In the genomic region with DNA sequence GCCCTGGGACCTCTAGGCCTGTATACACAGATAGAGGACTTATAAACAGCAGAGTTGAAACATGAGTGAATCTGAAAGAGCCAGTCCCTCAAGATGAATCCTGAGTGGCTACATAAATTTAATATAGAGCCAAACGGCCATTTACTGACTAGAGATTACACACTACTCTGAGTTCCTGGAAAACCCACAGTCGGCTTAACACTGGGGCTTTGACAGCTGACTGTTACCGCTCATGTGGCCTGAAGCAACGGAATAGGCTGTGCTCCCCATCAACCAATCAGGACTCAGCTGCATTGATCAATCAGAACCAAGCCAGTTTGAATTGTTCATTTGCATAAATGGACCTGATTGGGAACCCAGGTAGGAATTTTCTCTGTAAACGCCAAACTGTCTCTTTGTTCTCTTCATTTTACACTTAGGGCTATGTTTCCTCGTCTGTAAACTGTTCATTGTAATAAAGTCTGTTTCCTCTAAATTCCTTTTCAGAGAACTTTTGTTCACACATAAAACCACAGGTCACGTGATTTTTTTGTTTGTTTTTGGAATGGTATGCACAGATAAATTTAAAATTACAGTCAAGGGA, we compare ENCODE assay signal across 1 cellular context.
TF ChIP-seq lines count a peak whose summit lies in the region.

No MANE protein-coding gene starts in this region.

TF ChIP-seq in K562, 482 proteins besides CTCF, POLR2A, EP300 and RAD21 (continued from another document and continues in another):
- TF ChIP-seq ETV6 (IDR thresholded peaks at IDR 0.05; ENCODE audit: borderline replicate concordance in 1 of 2, low read depth in 2 of 2, low read length in 1 of 2) (no peak), ETV6 (CRISPR knock-in tag; IDR thresholded peaks at IDR 0.05; ENCODE audit: borderline replicate concordance) (no peak), WHSC1 (IDR thresholded peaks at IDR 0.05; ENCODE audit: low read length) (no peak), RBM15 (IDR thresholded peaks at IDR 0.05; ENCODE audit: insufficient read depth, low read length) (no peak), HDAC6 (IDR thresholded peaks at IDR 0.05; ENCODE audit: low read depth, low read length) (no peak), GATAD2A (IDR thresholded peaks at IDR 0.05) (no peak), LEF1 (IDR thresholded peaks at IDR 0.05) (no peak), PML (IDR thresholded peaks at IDR 0.05; ENCODE audit: low read length) (peak; percentile 33; the same call in 1 of the 2 replicates), ZNF124 (CRISPR knock-in tag; IDR thresholded peaks at IDR 0.05) (no peak), ZNF146 (CRISPR knock-in tag; IDR thresholded peaks at IDR 0.05; ENCODE audit: unreplicated experiment) (no peak), U2AF1 (optimal IDR thresholded peaks at IDR 0.05; ENCODE audit: low read depth, low read length) (no peak), NONO (IDR thresholded peaks at IDR 0.05; ENCODE audit: low read depth in 2 of 2, low read length in 1 of 2) (no peak), PTTG1 (tag; IDR thresholded peaks at IDR 0.05; ENCODE audit: low read depth) (0 out of 2 replicates have a peak, but pooled peaks have one; percentile 52), CSDE1 (IDR thresholded peaks at IDR 0.05) (no peak), THAP12 (CRISPR knock-in tag; IDR thresholded peaks at IDR 0.05) (no peak), POLR2AphosphoS5 (IDR thresholded peaks at IDR 0.05; ENCODE audit: control insufficient read depth, insufficient read depth, low read depth, low read length) (peak; percentile 49; the same call in 1 of the 2 replicates), ZNF133 (CRISPR knock-in tag; IDR thresholded peaks at IDR 0.05) (no peak), ZC3H8 (IDR thresholded peaks at IDR 0.05) (no peak), HDAC2 (IDR thresholded peaks at IDR 0.05) (no peak), TSHZ1 (CRISPR knock-in tag; IDR thresholded peaks at IDR 0.05) (0 out of 2 replicates have a peak, but pooled peaks have one; percentile 1), PHF8 (IDR thresholded peaks at IDR 0.05; ENCODE audit: borderline replicate concordance, low read length) (no peak), ETV5 (CRISPR knock-in tag; IDR thresholded peaks at IDR 0.05; ENCODE audit: low read depth) (peak; percentile 27; the same call in 1 of the 2 replicates)
- TF ChIP-seq, protein P1, sequence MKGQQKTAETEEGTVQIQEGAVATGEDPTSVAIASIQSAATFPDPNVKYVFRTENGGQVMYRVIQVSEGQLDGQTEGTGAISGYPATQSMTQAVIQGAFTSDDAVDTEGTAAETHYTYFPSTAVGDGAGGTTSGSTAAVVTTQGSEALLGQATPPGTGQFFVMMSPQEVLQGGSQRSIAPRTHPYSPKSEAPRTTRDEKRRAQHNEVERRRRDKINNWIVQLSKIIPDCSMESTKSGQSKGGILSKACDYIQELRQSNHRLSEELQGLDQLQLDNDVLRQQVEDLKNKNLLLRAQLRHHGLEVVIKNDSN (CRISPR knock-in tag; IDR thresholded peaks at IDR 0.05), result peak; percentile 73; the same call in 1 of the 2 replicates
- TF ChIP-seq, protein P2, sequence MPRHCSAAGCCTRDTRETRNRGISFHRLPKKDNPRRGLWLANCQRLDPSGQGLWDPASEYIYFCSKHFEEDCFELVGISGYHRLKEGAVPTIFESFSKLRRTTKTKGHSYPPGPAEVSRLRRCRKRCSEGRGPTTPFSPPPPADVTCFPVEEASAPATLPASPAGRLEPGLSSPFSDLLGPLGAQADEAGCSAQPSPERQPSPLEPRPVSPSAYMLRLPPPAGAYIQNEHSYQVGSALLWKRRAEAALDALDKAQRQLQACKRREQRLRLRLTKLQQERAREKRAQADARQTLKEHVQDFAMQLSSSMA (CRISPR knock-in tag; IDR thresholded peaks at IDR 0.05), result no peak
- TF ChIP-seq, protein P3, sequence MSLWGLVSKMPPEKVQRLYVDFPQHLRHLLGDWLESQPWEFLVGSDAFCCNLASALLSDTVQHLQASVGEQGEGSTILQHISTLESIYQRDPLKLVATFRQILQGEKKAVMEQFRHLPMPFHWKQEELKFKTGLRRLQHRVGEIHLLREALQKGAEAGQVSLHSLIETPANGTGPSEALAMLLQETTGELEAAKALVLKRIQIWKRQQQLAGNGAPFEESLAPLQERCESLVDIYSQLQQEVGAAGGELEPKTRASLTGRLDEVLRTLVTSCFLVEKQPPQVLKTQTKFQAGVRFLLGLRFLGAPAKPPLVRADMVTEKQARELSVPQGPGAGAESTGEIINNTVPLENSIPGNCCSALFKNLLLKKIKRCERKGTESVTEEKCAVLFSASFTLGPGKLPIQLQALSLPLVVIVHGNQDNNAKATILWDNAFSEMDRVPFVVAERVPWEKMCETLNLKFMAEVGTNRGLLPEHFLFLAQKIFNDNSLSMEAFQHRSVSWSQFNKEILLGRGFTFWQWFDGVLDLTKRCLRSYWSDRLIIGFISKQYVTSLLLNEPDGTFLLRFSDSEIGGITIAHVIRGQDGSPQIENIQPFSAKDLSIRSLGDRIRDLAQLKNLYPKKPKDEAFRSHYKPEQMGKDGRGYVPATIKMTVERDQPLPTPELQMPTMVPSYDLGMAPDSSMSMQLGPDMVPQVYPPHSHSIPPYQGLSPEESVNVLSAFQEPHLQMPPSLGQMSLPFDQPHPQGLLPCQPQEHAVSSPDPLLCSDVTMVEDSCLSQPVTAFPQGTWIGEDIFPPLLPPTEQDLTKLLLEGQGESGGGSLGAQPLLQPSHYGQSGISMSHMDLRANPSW (CRISPR knock-in tag; IDR thresholded peaks at IDR 0.05), result no peak
- TF ChIP-seq, protein P4, sequence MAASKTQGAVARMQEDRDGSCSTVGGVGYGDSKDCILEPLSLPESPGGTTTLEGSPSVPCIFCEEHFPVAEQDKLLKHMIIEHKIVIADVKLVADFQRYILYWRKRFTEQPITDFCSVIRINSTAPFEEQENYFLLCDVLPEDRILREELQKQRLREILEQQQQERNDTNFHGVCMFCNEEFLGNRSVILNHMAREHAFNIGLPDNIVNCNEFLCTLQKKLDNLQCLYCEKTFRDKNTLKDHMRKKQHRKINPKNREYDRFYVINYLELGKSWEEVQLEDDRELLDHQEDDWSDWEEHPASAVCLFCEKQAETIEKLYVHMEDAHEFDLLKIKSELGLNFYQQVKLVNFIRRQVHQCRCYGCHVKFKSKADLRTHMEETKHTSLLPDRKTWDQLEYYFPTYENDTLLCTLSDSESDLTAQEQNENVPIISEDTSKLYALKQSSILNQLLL (CRISPR knock-in tag; IDR thresholded peaks at IDR 0.05; ENCODE audit: borderline replicate concordance), result no peak
- TF ChIP-seq, protein P5, sequence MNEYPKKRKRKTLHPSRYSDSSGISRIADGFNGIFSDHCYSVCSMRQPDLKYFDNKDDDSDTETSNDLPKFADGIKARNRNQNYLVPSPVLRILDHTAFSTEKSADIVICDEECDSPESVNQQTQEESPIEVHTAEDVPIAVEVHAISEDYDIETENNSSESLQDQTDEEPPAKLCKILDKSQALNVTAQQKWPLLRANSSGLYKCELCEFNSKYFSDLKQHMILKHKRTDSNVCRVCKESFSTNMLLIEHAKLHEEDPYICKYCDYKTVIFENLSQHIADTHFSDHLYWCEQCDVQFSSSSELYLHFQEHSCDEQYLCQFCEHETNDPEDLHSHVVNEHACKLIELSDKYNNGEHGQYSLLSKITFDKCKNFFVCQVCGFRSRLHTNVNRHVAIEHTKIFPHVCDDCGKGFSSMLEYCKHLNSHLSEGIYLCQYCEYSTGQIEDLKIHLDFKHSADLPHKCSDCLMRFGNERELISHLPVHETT (CRISPR knock-in tag; conservative IDR thresholded peaks at IDR 0.05 in 1 of 2, IDR thresholded peaks at IDR 0.05 in 1 of 2), result 0 out of 4 replicates have a peak, but pooled peaks of 1 of the 2 experiments have one; percentile 18
- TF ChIP-seq, protein P6, sequence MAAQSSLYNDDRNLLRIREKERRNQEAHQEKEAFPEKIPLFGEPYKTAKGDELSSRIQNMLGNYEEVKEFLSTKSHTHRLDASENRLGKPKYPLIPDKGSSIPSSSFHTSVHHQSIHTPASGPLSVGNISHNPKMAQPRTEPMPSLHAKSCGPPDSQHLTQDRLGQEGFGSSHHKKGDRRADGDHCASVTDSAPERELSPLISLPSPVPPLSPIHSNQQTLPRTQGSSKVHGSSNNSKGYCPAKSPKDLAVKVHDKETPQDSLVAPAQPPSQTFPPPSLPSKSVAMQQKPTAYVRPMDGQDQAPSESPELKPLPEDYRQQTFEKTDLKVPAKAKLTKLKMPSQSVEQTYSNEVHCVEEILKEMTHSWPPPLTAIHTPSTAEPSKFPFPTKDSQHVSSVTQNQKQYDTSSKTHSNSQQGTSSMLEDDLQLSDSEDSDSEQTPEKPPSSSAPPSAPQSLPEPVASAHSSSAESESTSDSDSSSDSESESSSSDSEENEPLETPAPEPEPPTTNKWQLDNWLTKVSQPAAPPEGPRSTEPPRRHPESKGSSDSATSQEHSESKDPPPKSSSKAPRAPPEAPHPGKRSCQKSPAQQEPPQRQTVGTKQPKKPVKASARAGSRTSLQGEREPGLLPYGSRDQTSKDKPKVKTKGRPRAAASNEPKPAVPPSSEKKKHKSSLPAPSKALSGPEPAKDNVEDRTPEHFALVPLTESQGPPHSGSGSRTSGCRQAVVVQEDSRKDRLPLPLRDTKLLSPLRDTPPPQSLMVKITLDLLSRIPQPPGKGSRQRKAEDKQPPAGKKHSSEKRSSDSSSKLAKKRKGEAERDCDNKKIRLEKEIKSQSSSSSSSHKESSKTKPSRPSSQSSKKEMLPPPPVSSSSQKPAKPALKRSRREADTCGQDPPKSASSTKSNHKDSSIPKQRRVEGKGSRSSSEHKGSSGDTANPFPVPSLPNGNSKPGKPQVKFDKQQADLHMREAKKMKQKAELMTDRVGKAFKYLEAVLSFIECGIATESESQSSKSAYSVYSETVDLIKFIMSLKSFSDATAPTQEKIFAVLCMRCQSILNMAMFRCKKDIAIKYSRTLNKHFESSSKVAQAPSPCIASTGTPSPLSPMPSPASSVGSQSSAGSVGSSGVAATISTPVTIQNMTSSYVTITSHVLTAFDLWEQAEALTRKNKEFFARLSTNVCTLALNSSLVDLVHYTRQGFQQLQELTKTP (IDR thresholded peaks at IDR 0.05; ENCODE audit: low read depth in 1 of 2, partially characterized antibody in 2 of 2), result no peak
- TF ChIP-seq, protein P7, sequence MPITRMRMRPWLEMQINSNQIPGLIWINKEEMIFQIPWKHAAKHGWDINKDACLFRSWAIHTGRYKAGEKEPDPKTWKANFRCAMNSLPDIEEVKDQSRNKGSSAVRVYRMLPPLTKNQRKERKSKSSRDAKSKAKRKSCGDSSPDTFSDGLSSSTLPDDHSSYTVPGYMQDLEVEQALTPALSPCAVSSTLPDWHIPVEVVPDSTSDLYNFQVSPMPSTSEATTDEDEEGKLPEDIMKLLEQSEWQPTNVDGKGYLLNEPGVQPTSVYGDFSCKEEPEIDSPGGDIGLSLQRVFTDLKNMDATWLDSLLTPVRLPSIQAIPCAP (CRISPR knock-in tag; IDR thresholded peaks at IDR 0.05; ENCODE audit: borderline replicate concordance), result no peak
- TF ChIP-seq, protein P8, sequence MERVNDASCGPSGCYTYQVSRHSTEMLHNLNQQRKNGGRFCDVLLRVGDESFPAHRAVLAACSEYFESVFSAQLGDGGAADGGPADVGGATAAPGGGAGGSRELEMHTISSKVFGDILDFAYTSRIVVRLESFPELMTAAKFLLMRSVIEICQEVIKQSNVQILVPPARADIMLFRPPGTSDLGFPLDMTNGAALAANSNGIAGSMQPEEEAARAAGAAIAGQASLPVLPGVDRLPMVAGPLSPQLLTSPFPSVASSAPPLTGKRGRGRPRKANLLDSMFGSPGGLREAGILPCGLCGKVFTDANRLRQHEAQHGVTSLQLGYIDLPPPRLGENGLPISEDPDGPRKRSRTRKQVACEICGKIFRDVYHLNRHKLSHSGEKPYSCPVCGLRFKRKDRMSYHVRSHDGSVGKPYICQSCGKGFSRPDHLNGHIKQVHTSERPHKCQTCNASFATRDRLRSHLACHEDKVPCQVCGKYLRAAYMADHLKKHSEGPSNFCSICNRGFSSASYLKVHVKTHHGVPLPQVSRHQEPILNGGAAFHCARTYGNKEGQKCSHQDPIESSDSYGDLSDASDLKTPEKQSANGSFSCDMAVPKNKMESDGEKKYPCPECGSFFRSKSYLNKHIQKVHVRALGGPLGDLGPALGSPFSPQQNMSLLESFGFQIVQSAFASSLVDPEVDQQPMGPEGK (CRISPR knock-in tag; IDR thresholded peaks at IDR 0.05; ENCODE audit: borderline replicate concordance), result no peak
- TF ChIP-seq, protein P9, sequence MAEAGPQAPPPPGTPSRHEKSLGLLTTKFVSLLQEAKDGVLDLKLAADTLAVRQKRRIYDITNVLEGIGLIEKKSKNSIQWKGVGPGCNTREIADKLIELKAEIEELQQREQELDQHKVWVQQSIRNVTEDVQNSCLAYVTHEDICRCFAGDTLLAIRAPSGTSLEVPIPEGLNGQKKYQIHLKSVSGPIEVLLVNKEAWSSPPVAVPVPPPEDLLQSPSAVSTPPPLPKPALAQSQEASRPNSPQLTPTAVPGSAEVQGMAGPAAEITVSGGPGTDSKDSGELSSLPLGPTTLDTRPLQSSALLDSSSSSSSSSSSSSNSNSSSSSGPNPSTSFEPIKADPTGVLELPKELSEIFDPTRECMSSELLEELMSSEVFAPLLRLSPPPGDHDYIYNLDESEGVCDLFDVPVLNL (CRISPR knock-in tag; IDR thresholded peaks at IDR 0.05; ENCODE audit: low read depth), result no peak
